ENCODE assay signal across 30 cellular contexts in genomic region chr3:98513736-98514135, GRCh38. TPM values are rescaled to one million over a fixed set of nuclear protein-coding genes. Genes with fewer than 3 reads are reported as not detected.
DNase-seq lines count a peak whose midpoint lies in the region; ATAC-seq lines count a peak whose summit lies in the region.
"Had no signal": no experiment of that assay in that cellular context is flagged by ENCODE, and none has a peak within 500 bp of the region (broad histone marks: within the 10 kb centered on the region; RNA-seq: fewer than 3 reads in every experiment).

No MANE protein-coding gene starts in this region.

- DNase-seq in activated naive CD4-positive, alpha-beta T cell treated with anti-CD3 and anti-CD28 coated beads, Interleukin-2, amount 50 U/mL, for 72 hours (ENCODE audit: low spot score in 2 of 2): no peak
- DNase-seq in activated naive CD4-positive, alpha-beta T cell treated with anti-CD3 and anti-CD28 coated beads, Interleukin-2, amount 50 U/mL, for 16 hours: no peak
- DNase-seq in activated T-helper 1 cell treated with anti-CD3 and anti-CD28 coated beads, Interleukin-12 subunit alpha, Interleukin-12 subunit beta, Interleukin-2, Interleukin-4 antibody, amounts not matched to agents 30 ng/mL and 10 ng/mL and 1 ng/mL, durations not matched to agents 14 hours and 24 hours and 36 hours (ENCODE audit: low spot score): no peak
- no peak for DNase-seq in effector memory CD8-positive, alpha-beta T cell
- DNase-seq in substantia nigra (lab: John Stamatoyannopoulos, UW): no peak
- no peak for DNase-seq in inferior parietal cortex (ENCODE audit: extremely low spot score)
- DNase-seq in NCI-H510A treated with DMSO at 0.1 percent for 48 hours (lab: John Stamatoyannopoulos, UW): no peak
- no peak for DNase-seq in NCI-H1092 (lab: John Stamatoyannopoulos, UW)
- DNase-seq: activated CD4-positive, CD25-positive, alpha-beta regulatory T cell; DMS79; GDM1; heart left ventricle; kidney glomerular epithelial cell; mucosa of descending colon; NCI-H1694; NCI-H524; ovary; Peyer's patch; retina; small intestine; stimulated activated CD8-positive, alpha-beta memory T cell treated with anti-CD3 and anti-CD28 coated beads, Interleukin-4, amount 100 ng/mL, for 48 hours; testis had no signal

- no peak overlapping the region for H3K4me3 Mint-ChIP-seq in activated T-helper 1 cell treated with anti-CD3 and anti-CD28 coated beads, Interleukin-12 subunit alpha, Interleukin-12 subunit beta, Interleukin-2, Interleukin-4 antibody, amounts not matched to agents 30 ng/mL and 10 ng/mL and 1 ng/mL, durations not matched to agents 14 hours and 24 hours and 36 hours
- no peak overlapping the region for H3K4me3 Mint-ChIP-seq in effector memory CD8-positive, alpha-beta T cell
- H3K4me3 Mint-ChIP-seq: nephron had no signal

- H3K36me3 Mint-ChIP-seq in activated naive CD4-positive, alpha-beta T cell treated with anti-CD3 and anti-CD28 coated beads, Interleukin-2, amount 50 U/mL, for 72 hours: peaks cover 34 to 44% of the 10 kb centered on the region in 2 donors
- H3K36me3 Mint-ChIP-seq in activated T-helper 1 cell treated with anti-CD3 and anti-CD28 coated beads, Interleukin-12 subunit alpha, Interleukin-12 subunit beta, Interleukin-2, Interleukin-4 antibody, amounts not matched to agents 30 ng/mL and 10 ng/mL and 1 ng/mL, durations not matched to agents 14 hours and 24 hours and 36 hours (ENCODE audit: low read depth): peaks cover 75% of the 10 kb centered on the region
- peaks cover 49% of the 10 kb centered on the region for H3K36me3 Mint-ChIP-seq in effector memory CD8-positive, alpha-beta T cell (ENCODE audit: insufficient read depth)

- intact Hi-C loops in activated T-helper 1 cell treated with anti-CD3 and anti-CD28 coated beads, Interleukin-12 subunit alpha, Interleukin-12 subunit beta, Interleukin-2, Interleukin-4 antibody, amounts not matched to agents 30 ng/mL and 10 ng/mL and 1 ng/mL, durations not matched to agents 14 hours and 24 hours and 36 hours (cut with micrococcal nuclease): loop anchor here (1.0 kb wide), 1 partner anchor 9 kb away; the partner anchor contains the start of gene CLDND1

- peak overlapping the region in 1 of 2 donors; percentile 54 for H3K27ac Mint-ChIP-seq in activated naive CD4-positive, alpha-beta T cell treated with anti-CD3 and anti-CD28 coated beads, Interleukin-2, amount 50 U/mL, for 72 hours
- peak overlapping the region; percentile 26 for H3K27ac Mint-ChIP-seq in activated T-helper 1 cell treated with anti-CD3 and anti-CD28 coated beads, Interleukin-12 subunit alpha, Interleukin-12 subunit beta, Interleukin-2, Interleukin-4 antibody, amounts not matched to agents 30 ng/mL and 10 ng/mL and 1 ng/mL, durations not matched to agents 14 hours and 24 hours and 36 hours
- H3K27ac Mint-ChIP-seq in effector memory CD8-positive, alpha-beta T cell: peak overlapping the region; percentile 31 to 38
- H3K27ac Mint-ChIP-seq: nephron had no signal

- peaks cover 68% of the 10 kb centered on the region for H3K4me1 Mint-ChIP-seq in activated T-helper 1 cell treated with anti-CD3 and anti-CD28 coated beads, Interleukin-12 subunit alpha, Interleukin-12 subunit beta, Interleukin-2, Interleukin-4 antibody, amounts not matched to agents 30 ng/mL and 10 ng/mL and 1 ng/mL, durations not matched to agents 14 hours and 24 hours and 36 hours (ENCODE audit: low read depth)
- peaks cover 20 to 63% of the 10 kb centered on the region in 2 donors for H3K4me1 Mint-ChIP-seq in effector memory CD8-positive, alpha-beta T cell (ENCODE audit: low read depth in 2 of 2)
- H3K4me1 Mint-ChIP-seq: nephron had no signal

- peak; percentile 46 to 69 for ATAC-seq in activated naive CD4-positive, alpha-beta T cell treated with anti-CD3 and anti-CD28 coated beads, Interleukin-2, amount 50 U/mL, for 72 hours
- ATAC-seq in effector memory CD8-positive, alpha-beta T cell (replicated peaks): no peak
- ATAC-seq: mucosa of descending colon had no signal

- H3K9me3 Mint-ChIP-seq in activated naive CD4-positive, alpha-beta T cell treated with anti-CD3 and anti-CD28 coated beads, Interleukin-2, amount 50 U/mL, for 72 hours: no peaks in the 10 kb centered on the region
- no peaks in the 10 kb centered on the region for H3K9me3 Mint-ChIP-seq in activated T-helper 1 cell treated with anti-CD3 and anti-CD28 coated beads, Interleukin-12 subunit alpha, Interleukin-12 subunit beta, Interleukin-2, Interleukin-4 antibody, amounts not matched to agents 30 ng/mL and 10 ng/mL and 1 ng/mL, durations not matched to agents 14 hours and 24 hours and 36 hours
- no peaks in the 10 kb centered on the region for H3K9me3 Mint-ChIP-seq in effector memory CD8-positive, alpha-beta T cell
- H3K9me3 Mint-ChIP-seq: nephron had no signal

- peak overlapping the region; percentile 56 for H3K27ac ChIP-seq in substantia nigra (ENCODE audit: low read depth, low read length, poor library complexity, severe bottlenecking)
- H3K27ac ChIP-seq: BLaER1, heart left ventricle, ovary, Peyer's patch, SJSA1, testis had no signal

- H3K27me3 Mint-ChIP-seq in activated T-helper 1 cell treated with anti-CD3 and anti-CD28 coated beads, Interleukin-12 subunit alpha, Interleukin-12 subunit beta, Interleukin-2, Interleukin-4 antibody, amounts not matched to agents 30 ng/mL and 10 ng/mL and 1 ng/mL, durations not matched to agents 14 hours and 24 hours and 36 hours (ENCODE audit: insufficient read depth): no peaks in the 10 kb centered on the region
- no peaks in the 10 kb centered on the region for H3K27me3 Mint-ChIP-seq in effector memory CD8-positive, alpha-beta T cell

RNA-seq across cellular contexts. Expression of gene CLDND1, which starts 9.0 kb away (rescaled TPM):
- 100 to 1,000 TPM; 161 to 559 TPM for total RNA-seq in activated naive CD4-positive, alpha-beta T cell treated with anti-CD3 and anti-CD28 coated beads, Interleukin-2, amount 50 U/mL, for 72 hours
- 314 and 328 TPM in 2 replicates for total RNA-seq in activated T-helper 1 cell treated with anti-CD3 and anti-CD28 coated beads, Interleukin-12 subunit alpha, Interleukin-12 subunit beta, Interleukin-2, Interleukin-4 antibody, amounts not matched to agents 30 ng/mL and 10 ng/mL and 1 ng/mL, durations not matched to agents 14 hours and 24 hours and 36 hours

RNA-seq across cellular contexts. Expression of gene OR5K2, which starts 16.3 kb away (rescaled TPM):
- total RNA-seq in activated naive CD4-positive, alpha-beta T cell treated with anti-CD3 and anti-CD28 coated beads, Interleukin-2, amount 50 U/mL, for 72 hours: not detected
- total RNA-seq in activated T-helper 1 cell treated with anti-CD3 and anti-CD28 coated beads, Interleukin-12 subunit alpha, Interleukin-12 subunit beta, Interleukin-2, Interleukin-4 antibody, amounts not matched to agents 30 ng/mL and 10 ng/mL and 1 ng/mL, durations not matched to agents 14 hours and 24 hours and 36 hours: not detected in 2 replicates
- total RNA-seq: activated CD8-positive, alpha-beta memory T cell treated with anti-CD3 and anti-CD28 coated beads for 36 hours; H4; heart left ventricle; LHCN-M2; lung; mucosa of descending colon; ovary; Peyer's patch; SJSA1; testis; urinary bladder had no signal

RNA-seq across cellular contexts. Expression of gene GPR15, which starts 18.0 kb away (rescaled TPM):
- total RNA-seq in activated naive CD4-positive, alpha-beta T cell treated with anti-CD3 and anti-CD28 coated beads, Interleukin-2, amount 50 U/mL, for 72 hours: 1 to 10 TPM in 1 of 2 donors, under 1 TPM in 1; 0.91 to 1.5 TPM
- total RNA-seq in activated T-helper 1 cell treated with anti-CD3 and anti-CD28 coated beads, Interleukin-12 subunit alpha, Interleukin-12 subunit beta, Interleukin-2, Interleukin-4 antibody, amounts not matched to agents 30 ng/mL and 10 ng/mL and 1 ng/mL, durations not matched to agents 14 hours and 24 hours and 36 hours: 5.6 and 6.8 TPM in 2 replicates
- total RNA-seq: heart left ventricle, LHCN-M2, SJSA1, testis, urinary bladder had no signal

RNA-seq across cellular contexts. Expression of gene OR5K1, which starts 50.7 kb away (rescaled TPM):
- not detected for total RNA-seq in activated naive CD4-positive, alpha-beta T cell treated with anti-CD3 and anti-CD28 coated beads, Interleukin-2, amount 50 U/mL, for 72 hours
- not detected in 2 replicates for total RNA-seq in activated T-helper 1 cell treated with anti-CD3 and anti-CD28 coated beads, Interleukin-12 subunit alpha, Interleukin-12 subunit beta, Interleukin-2, Interleukin-4 antibody, amounts not matched to agents 30 ng/mL and 10 ng/mL and 1 ng/mL, durations not matched to agents 14 hours and 24 hours and 36 hours
- total RNA-seq: activated CD8-positive, alpha-beta memory T cell treated with anti-CD3 and anti-CD28 coated beads for 36 hours; H4; heart left ventricle; LHCN-M2; lung; mucosa of descending colon; ovary; Peyer's patch; SJSA1; testis; urinary bladder had no signal
